15 cellular contexts compared by ENCODE assay signal in the genomic region with DNA sequence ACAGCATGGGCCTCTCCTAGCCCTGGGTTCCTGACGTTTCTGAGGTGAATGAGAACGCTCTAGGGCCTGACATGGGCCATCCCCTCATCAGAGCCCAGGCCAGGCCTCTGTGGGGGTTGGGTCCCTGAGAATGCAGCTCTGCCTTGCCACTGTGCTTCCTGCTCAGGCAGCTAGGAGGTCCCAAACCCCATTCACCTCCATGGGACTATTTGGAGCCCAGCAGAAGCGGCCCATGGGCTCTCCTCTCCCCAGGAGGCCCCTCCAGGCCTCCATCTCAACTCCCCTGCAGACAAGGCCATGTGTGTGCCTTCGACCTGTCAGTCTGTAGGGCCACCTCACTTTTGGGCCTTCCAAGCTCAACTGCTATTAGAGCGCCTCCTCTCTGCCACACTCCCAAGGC. TPM values are rescaled to one million over a fixed set of nuclear protein-coding genes. Genes with fewer than 3 reads are reported as not detected.
A peak's percentile ranks its signal among the peaks of the same experiment; 100 is the strongest.
DNase-seq lines count a peak whose midpoint lies in the region; ATAC-seq, FAIRE-seq and TF ChIP-seq lines count a peak whose summit lies in the region.
"Had no signal": no experiment of that assay in that cellular context is flagged by ENCODE, and none has a peak within 500 bp of the region (broad histone marks: within the 10 kb centered on the region; RNA-seq: fewer than 3 reads in every experiment).

No MANE protein-coding gene starts in this region.

- intact Hi-C loops in esophagus muscularis mucosa (cut with DNase I) (no loop called here), upper lobe of right lung (cut with DNase I) (no loop called here)

- no peaks in the 10 kb centered on the region for H3K9me3 Mint-ChIP-seq in activated T-cell treated with anti-CD3 and anti-CD28 coated beads, Interleukin-2, amount 50 U/mL, for 72 hours
- H3K9me3 Mint-ChIP-seq in stimulated activated effector memory CD8-positive, alpha-beta T cell treated with anti-CD3 and anti-CD28 coated beads, Interleukin-12 subunit alpha, Interleukin-12 subunit beta, amount 100 ng/mL, for 72 hours: no peaks in the 10 kb centered on the region
- H3K9me3 Mint-ChIP-seq: activated naive CD4-positive, alpha-beta T cell treated with anti-CD3 and anti-CD28 coated beads, Interleukin-2, amount 10 ng/mL, durations not matched to agents 7 days and 5 days; stimulated activated naive B cell treated with anti-CD40 and anti-IgM and Interleukin-4, amounts not matched to agents 10 μg/mL and 1 μg/mL and 100 μg/mL, for 72 hours had no signal

- no peak overlapping the region for H3K4me3 ChIP-seq in RWPE2 (ENCODE audit: severe bottlenecking)
- H3K4me3 ChIP-seq in esophagus muscularis mucosa: no peak overlapping the region
- H3K4me3 ChIP-seq in BE2C (ENCODE audit: low read depth, low read length): no peak overlapping the region
- no peak overlapping the region for H3K4me3 ChIP-seq in upper lobe of right lung

- no peaks in the 10 kb centered on the region for H3K27me3 ChIP-seq in RWPE2 (ENCODE audit: insufficient read depth, poor library complexity, severe bottlenecking)
- H3K27me3 ChIP-seq in esophagus muscularis mucosa: no peaks in the 10 kb centered on the region
- H3K27me3 ChIP-seq in BE2C: no peaks in the 10 kb centered on the region
- no peaks in the 10 kb centered on the region for H3K27me3 ChIP-seq in upper lobe of right lung

- FAIRE-seq in H54 (lab: Jason Lieb, UNC): no peak
- FAIRE-seq: D721Med, islet of Langerhans had no signal

- 95% methylated on average over 2 of the region's 5 CpGs for WGBS in esophagus muscularis mucosa

- H3K36me3 ChIP-seq in RWPE2 (ENCODE audit: low read depth) (no peaks in the 10 kb centered on the region), esophagus muscularis mucosa (no peaks in the 10 kb centered on the region), BE2C (no peaks in the 10 kb centered on the region), upper lobe of right lung (no peaks in the 10 kb centered on the region)

- ATAC-seq in activated T-cell treated with anti-CD3 and anti-CD28 coated beads, Interleukin-2, amount 50 U/mL, for 72 hours (replicated peaks in 1 of 2): no peak
- no peak for ATAC-seq in RWPE2 (ENCODE audit: low read depth)
- no peak for ATAC-seq in stimulated activated effector memory CD8-positive, alpha-beta T cell treated with anti-CD3 and anti-CD28 coated beads, Interleukin-12 subunit alpha, Interleukin-12 subunit beta, amount 100 ng/mL, for 72 hours
- no peak for ATAC-seq in upper lobe of right lung
- ATAC-seq: stimulated activated naive B cell treated with anti-CD40 and anti-IgM and Interleukin-4, amounts not matched to agents 10 μg/mL and 1 μg/mL and 100 μg/mL, for 72 hours had no signal

- no peaks in the 10 kb centered on the region for H3K27me3 Mint-ChIP-seq in activated T-cell treated with anti-CD3 and anti-CD28 coated beads, Interleukin-2, amount 50 U/mL, for 72 hours (ENCODE audit: low read depth)
- H3K27me3 Mint-ChIP-seq: activated naive CD4-positive, alpha-beta T cell treated with anti-CD3 and anti-CD28 coated beads, Interleukin-2, amount 10 ng/mL, durations not matched to agents 7 days and 5 days; stimulated activated naive B cell treated with anti-CD40 and anti-IgM and Interleukin-4, amounts not matched to agents 10 μg/mL and 1 μg/mL and 100 μg/mL, for 72 hours had no signal

- H3K9me3 ChIP-seq in RWPE2 (ENCODE audit: severe bottlenecking) (no peaks in the 10 kb centered on the region), esophagus muscularis mucosa (no peaks in the 10 kb centered on the region), BE2C (no peaks in the 10 kb centered on the region), upper lobe of right lung (no peaks in the 10 kb centered on the region)

- peak overlapping the region in 1 of 2 donors; percentile 36 for H3K4me3 Mint-ChIP-seq in activated T-cell treated with anti-CD3 and anti-CD28 coated beads, Interleukin-2, amount 50 U/mL, for 72 hours
- peak overlapping the region; percentile 57 for H3K4me3 Mint-ChIP-seq in stimulated activated effector memory CD8-positive, alpha-beta T cell treated with anti-CD3 and anti-CD28 coated beads, Interleukin-12 subunit alpha, Interleukin-12 subunit beta, amount 100 ng/mL, for 72 hours
- H3K4me3 Mint-ChIP-seq: activated naive CD4-positive, alpha-beta T cell treated with anti-CD3 and anti-CD28 coated beads, Interleukin-2, amount 10 ng/mL, durations not matched to agents 7 days and 5 days; stimulated activated naive B cell treated with anti-CD40 and anti-IgM and Interleukin-4, amounts not matched to agents 10 μg/mL and 1 μg/mL and 100 μg/mL, for 72 hours had no signal

- TF ChIP-seq CTCF in RWPE2 (IDR thresholded peaks at IDR 0.05; ENCODE audit: poor library complexity, severe bottlenecking): no peak
- no peak for TF ChIP-seq CTCF in esophagus muscularis mucosa (IDR thresholded peaks at IDR 0.05)
- TF ChIP-seq CTCF in BE2C (IDR thresholded peaks at IDR 0.05; ENCODE audit: low read depth, low read length): no peak
- no peak for TF ChIP-seq CTCF in upper lobe of right lung (IDR thresholded peaks at IDR 0.05)

- no peak for TF ChIP-seq POLR2A in esophagus muscularis mucosa (IDR thresholded peaks at IDR 0.05; ENCODE audit: low read depth)
- TF ChIP-seq POLR2A in H54 (IDR thresholded peaks at IDR 0.05; ENCODE audit: low read depth, low read length): no peak

- peak overlapping the region; percentile 20 for H3K27ac Mint-ChIP-seq in activated T-cell treated with anti-CD3 and anti-CD28 coated beads, Interleukin-2, amount 50 U/mL, for 72 hours
- H3K27ac Mint-ChIP-seq in stimulated activated effector memory CD8-positive, alpha-beta T cell treated with anti-CD3 and anti-CD28 coated beads, Interleukin-12 subunit alpha, Interleukin-12 subunit beta, amount 100 ng/mL, for 72 hours: peak overlapping the region; percentile 92
- H3K27ac Mint-ChIP-seq: activated naive CD4-positive, alpha-beta T cell treated with anti-CD3 and anti-CD28 coated beads, Interleukin-2, amount 10 ng/mL, durations not matched to agents 7 days and 5 days had no signal

- no peak for DNase-seq in activated T-cell treated with anti-CD3 and anti-CD28 coated beads, Interleukin-2, amount 50 U/mL, for 72 hours
- DNase-seq in activated T-cell treated with anti-CD3 and anti-CD28 coated beads for 4 hours: no peak
- DNase-seq in RWPE2 (ENCODE audit: low spot score): no peak
- DNase-seq in esophagus muscularis mucosa (ENCODE audit: extremely low spot score): no peak
- DNase-seq in stimulated activated effector memory CD8-positive, alpha-beta T cell treated with anti-CD3 and anti-CD28 coated beads, Interleukin-12 subunit alpha, Interleukin-12 subunit beta, amount 100 ng/mL, for 72 hours (ENCODE audit: low spot score in 2 of 2): no peak
- no peak for DNase-seq in H54 (ENCODE audit: insufficient read length, low spot score)
- no peak for DNase-seq in BE2C
- DNase-seq in upper lobe of right lung: no peak
- DNase-seq: activated CD4-positive, alpha-beta T cell treated with anti-CD3 and anti-CD28 coated beads, Interleukin-2, amount 50 U/mL, for 4 hours; activated naive CD4-positive, alpha-beta T cell treated with anti-CD3 and anti-CD28 coated beads, Interleukin-2, amount 10 ng/mL, durations not matched to agents 7 days and 5 days; stimulated activated CD4-positive, alpha-beta T cell treated with anti-CD3 and anti-CD28 coated beads, Interleukin-4, amount 100 ng/mL, for 24 hours; stimulated activated naive B cell treated with anti-CD40 and anti-IgM and Interleukin-4, amounts not matched to agents 10 μg/mL and 1 μg/mL and 100 μg/mL, for 72 hours; T-helper 9 cell had no signal

- TF ChIP-seq EP300 in esophagus muscularis mucosa (IDR thresholded peaks at IDR 0.05): no peak

- H3K4me1 Mint-ChIP-seq in activated T-cell treated with anti-CD3 and anti-CD28 coated beads, Interleukin-2, amount 50 U/mL, for 72 hours (ENCODE audit: low read depth): peaks cover 74% of the 10 kb centered on the region
- peaks cover 97% of the 10 kb centered on the region for H3K4me1 Mint-ChIP-seq in stimulated activated effector memory CD8-positive, alpha-beta T cell treated with anti-CD3 and anti-CD28 coated beads, Interleukin-12 subunit alpha, Interleukin-12 subunit beta, amount 100 ng/mL, for 72 hours

- H3K36me3 Mint-ChIP-seq in activated T-cell treated with anti-CD3 and anti-CD28 coated beads, Interleukin-2, amount 50 U/mL, for 72 hours (ENCODE audit: insufficient read depth in 2 of 2): no peaks in the 10 kb centered on the region
- H3K36me3 Mint-ChIP-seq in stimulated activated effector memory CD8-positive, alpha-beta T cell treated with anti-CD3 and anti-CD28 coated beads, Interleukin-12 subunit alpha, Interleukin-12 subunit beta, amount 100 ng/mL, for 72 hours: peaks cover 49% of the 10 kb centered on the region
- H3K36me3 Mint-ChIP-seq: activated naive CD4-positive, alpha-beta T cell treated with anti-CD3 and anti-CD28 coated beads, Interleukin-2, amount 10 ng/mL, durations not matched to agents 7 days and 5 days had no signal

- H3K27ac ChIP-seq in RWPE2 (ENCODE audit: poor library complexity, severe bottlenecking): peak overlapping the region; percentile 58
- peak overlapping the region in 3 of 4 donors; percentile 14 to 63 (median 41) for H3K27ac ChIP-seq in esophagus muscularis mucosa (replicated peaks in 1 of 4)
- no peak overlapping the region for H3K27ac ChIP-seq in upper lobe of right lung

- H3K4me1 ChIP-seq in RWPE2 (ENCODE audit: insufficient read depth, poor library complexity, severe bottlenecking) (peaks cover 39% of the 10 kb centered on the region), esophagus muscularis mucosa (peaks cover 73 to 98% (median 94%) of the 10 kb centered on the region in 4 donors), BE2C (peaks cover 15% of the 10 kb centered on the region), upper lobe of right lung (peaks cover 83% of the 10 kb centered on the region)

RNA-seq across cellular contexts. Expression of a gene that starts 36.9 kb away (rescaled TPM):
- total RNA-seq in activated T-cell treated with anti-CD3 and anti-CD28 coated beads, Interleukin-2, amount 50 U/mL, for 72 hours: 10 to 100 TPM; 25.9 to 32.3 TPM
- 10 to 100 TPM in 3 of 4 donors, 1 to 10 TPM in 1; 9.1 to 35.1 (median 20.1) TPM for total RNA-seq in esophagus muscularis mucosa
- 25.9 TPM for polyA plus RNA-seq in BE2C (2012; ENCODE audit: insufficient read depth, insufficient read length, low read depth)
- total RNA-seq in upper lobe of right lung: 17.7 TPM

RNA-seq across cellular contexts. Expression of a gene that starts 47.1 kb away (rescaled TPM):
- 10 to 100 TPM; 20.5 to 24.8 TPM for total RNA-seq in activated T-cell treated with anti-CD3 and anti-CD28 coated beads, Interleukin-2, amount 50 U/mL, for 72 hours
- total RNA-seq in esophagus muscularis mucosa (10 to 100 TPM; 15.8 to 38.9 (median 26.2) TPM), upper lobe of right lung (34.6 TPM)
- 156 TPM for polyA plus RNA-seq in BE2C (2012; ENCODE audit: insufficient read depth, insufficient read length, low read depth)

RNA-seq across cellular contexts. Expression of a gene that starts 58.4 kb away (rescaled TPM):
- 100 to 1,000 TPM; 223 to 239 TPM for total RNA-seq in activated T-cell treated with anti-CD3 and anti-CD28 coated beads, Interleukin-2, amount 50 U/mL, for 72 hours
- total RNA-seq in esophagus muscularis mucosa (100 to 1,000 TPM; 420 to 568 (median 430) TPM), upper lobe of right lung (201 TPM)
- polyA plus RNA-seq in BE2C (2012; ENCODE audit: insufficient read depth, insufficient read length, low read depth): 511 TPM
